ENCODE assay signal across 17 cellular contexts in genomic region chr10:79123547-79123963, GRCh38. TPM values are rescaled to one million over a fixed set of nuclear protein-coding genes. Genes with fewer than 3 reads are reported as not detected.
A peak's percentile ranks its signal among the peaks of the same experiment; 100 is the strongest.
DNase-seq lines count a peak whose midpoint lies in the region; ATAC-seq and TF ChIP-seq lines count a peak whose summit lies in the region.
"Had no signal": no experiment of that assay in that cellular context is flagged by ENCODE, and none has a peak within 500 bp of the region (broad histone marks: within the 10 kb centered on the region; RNA-seq: fewer than 3 reads in every experiment).

No MANE protein-coding gene starts in this region.

- peak overlapping the region; percentile 82 for H3K27ac Mint-ChIP-seq in GM23338
- no peak overlapping the region for H3K27ac Mint-ChIP-seq in T-cell

- BruUV-seq in Panc1 (replicated peaks; lab: Mats Ljungman, UMichigan) = no TSS peak

- no peak overlapping the region for H3K27ac ChIP-seq in GM23338 (ENCODE audit: low read depth)
- H3K27ac ChIP-seq in Panc1 (ENCODE audit: low read length) = peak overlapping the region; percentile 2; the same call in 1 of the 2 replicates
- peak overlapping the region; percentile 45 to 69 (median 56) for H3K27ac ChIP-seq in gastrocnemius medialis
- H3K27ac ChIP-seq: foreskin keratinocyte, KMS-11 had no signal

- H3K27me3 ChIP-seq in GM23338 (ENCODE audit: insufficient read depth) = no peaks in the 10 kb centered on the region
- H3K27me3 ChIP-seq in Panc1 (ENCODE audit: control insufficient read depth, insufficient read depth, low read length) = no peaks in the 10 kb centered on the region
- no peaks in the 10 kb centered on the region for H3K27me3 ChIP-seq in gastrocnemius medialis
- H3K27me3 ChIP-seq: foreskin keratinocyte had no signal

- in situ Hi-C loops in Panc1 (cut with HindIII; ENCODE audit: low pct_unique_long_range_greater_than_20kb, low sequenced_read_pairs) = no loop called here
- in situ Hi-C loops in gastrocnemius medialis (cut with MboI; ENCODE audit: low sequenced_read_pairs in 4 of 4) = no loop called here

- ATAC-seq in GM23338 (no peak), Panc1 (no peak), Right ventricle myocardium superior (ENCODE audit: poor library complexity) (peak; percentile 13), gastrocnemius medialis (peak; percentile 55 to 83), T-cell (replicated peaks in 1 of 4) (no peak)
- ATAC-seq: foreskin keratinocyte had no signal

- TF ChIP-seq CTCF in GM23338 (conservative IDR thresholded peaks at IDR 0.05; ENCODE audit: low read depth in 2 of 2) (no peak), Panc1 (IDR thresholded peaks at IDR 0.05) (no peak), gastrocnemius medialis (IDR thresholded peaks at IDR 0.05 in 4 of 5, conservative IDR thresholded peaks at IDR 0.05 in 1 of 5) (no peak)

- H3F3A ChIP-seq in GM23338 (replicated peaks; ENCODE audit: low read depth) = no peaks in the 10 kb centered on the region

- no peaks in the 10 kb centered on the region for H3K9me3 Mint-ChIP-seq in GM23338
- H3K9me3 Mint-ChIP-seq in T-cell = no peaks in the 10 kb centered on the region

- H2AFZ ChIP-seq in GM23338 = no peak overlapping the region

- H3K27me3 Mint-ChIP-seq in GM23338 (ENCODE audit: insufficient read depth, low read depth, poor library complexity) (peaks cover 13% of the 10 kb centered on the region), T-cell (no peaks in the 10 kb centered on the region)

- no peak for TF ChIP-seq POLR2A in gastrocnemius medialis (IDR thresholded peaks at IDR 0.05)

- peaks cover 19% of the 10 kb centered on the region for H3K4me1 ChIP-seq in GM23338 (ENCODE audit: insufficient read depth)
- H3K4me1 ChIP-seq in Panc1 (ENCODE audit: control insufficient read depth, insufficient read depth, low read length) = peaks cover 45% of the 10 kb centered on the region
- peaks cover 36 to 66% of the 10 kb centered on the region in 2 donors for H3K4me1 ChIP-seq in gastrocnemius medialis
- H3K4me1 ChIP-seq: foreskin keratinocyte, HAP-1 had no signal

- no peak overlapping the region for H3K4me2 ChIP-seq in GM23338
- H3K4me2 ChIP-seq: KMS-11 had no signal

- H3K4me3 ChIP-seq in GM23338 (no peak overlapping the region), Panc1 (ENCODE audit: low read depth in 2 of 2, low read length in 2 of 2) (no peak overlapping the region), gastrocnemius medialis (no peak overlapping the region)
- H3K4me3 ChIP-seq: HAP-1 had no signal

- H3K36me3 ChIP-seq in GM23338 (ENCODE audit: insufficient read depth) = no peaks in the 10 kb centered on the region
- no peaks in the 10 kb centered on the region for H3K36me3 ChIP-seq in Panc1 (ENCODE audit: control insufficient read depth, insufficient read depth, low read length)
- H3K36me3 ChIP-seq in gastrocnemius medialis = peaks cover 0 to 12% of the 10 kb centered on the region in 2 donors

- POLR2A ChIA-PET in Panc1 (lab: Charles Lee) (no interaction called here), T-cell (lab: Charles Lee) (no interaction called here)

- H3K9me2 ChIP-seq in GM23338 (ENCODE audit: insufficient read depth) = no peaks in the 10 kb centered on the region

- H3K4me3 Mint-ChIP-seq in GM23338 (no peak overlapping the region), T-cell (no peak overlapping the region)

- H3K79me2 ChIP-seq in GM23338 (replicated peaks; ENCODE audit: insufficient read depth) = peaks cover 7% of the 10 kb centered on the region; the same call in 1 of the 2 replicates

- intact Hi-C loops in Panc1 (cut with micrococcal nuclease; ENCODE audit: unreplicated experiment) (no loop called here), Right ventricle myocardium superior (cut with DNase I) (no loop called here), gastrocnemius medialis (cut with DNase I; ENCODE audit: low total_unique reads) (no loop called here)

- DNase-seq in GM23338 (ENCODE audit: low spot score) (no peak), Panc1 (ENCODE audit: low read depth, low spot score) (no peak), Right ventricle myocardium superior (no peak), gastrocnemius medialis (peak in 1 of 2 donors; percentile 65), ecto neural progenitor cell (ENCODE audit: low spot score) (no peak), NCI-H2029 treated with DMSO at 0.1 percent for 48 hours (lab: John Stamatoyannopoulos, UW) (no peak), T-cell (no peak)
- no peak for DNase-seq in activated T-cell treated with anti-CD3 and anti-CD28 coated beads, Interleukin-2, amount 50 U/mL, for 48 hours
- DNase-seq: activated CD4-positive, CD25-positive, alpha-beta regulatory T cell treated with anti-CD3 and anti-CD28 coated beads, Interleukin-2, amount 50 U/mL, for 72 hours; activated naive CD4-positive, alpha-beta T cell; C1 segment of cervical spinal cord; caudate nucleus; foreskin keratinocyte; NCI-H526; stimulated activated naive CD4-positive, alpha-beta T cell treated with Interleukin-2 at 50 U/mL for 16 hours had no signal

- peaks cover 28% of the 10 kb centered on the region for H3K4me1 Mint-ChIP-seq in GM23338
- peaks cover 7 to 10% (median 9%) of the 10 kb centered on the region in 3 donors for H3K4me1 Mint-ChIP-seq in T-cell

- H3K9me3 ChIP-seq in Panc1 (ENCODE audit: control insufficient read depth, insufficient read depth, low read depth, low read length) (no peaks in the 10 kb centered on the region), gastrocnemius medialis (no peaks in the 10 kb centered on the region)
- H3K9me3 ChIP-seq: HAP-1 had no signal

- CTCF ChIA-PET in Panc1 (lab: Charles Lee) (no interaction called here), T-cell (lab: Charles Lee) (interaction anchor here in 1 of 2 donors (0.6 kb wide), 1 partner anchor 271 kb away, joined by 5 read pairs; no protein-coding TSS in a partner anchor)

- peaks cover 12% of the 10 kb centered on the region; the same call in 2 of the 3 replicates for H3K36me3 Mint-ChIP-seq in GM23338 (ENCODE audit: low read depth)
- peaks cover 18% of the 10 kb centered on the region for H3K36me3 Mint-ChIP-seq in T-cell

- H4K20me1 ChIP-seq in GM23338 (replicated peaks; ENCODE audit: insufficient read depth) = peaks cover 8% of the 10 kb centered on the region; the same call in 1 of the 2 replicates

TF ChIP-seq in GM23338, 12 proteins besides CTCF, POLR2A, EP300 and RAD21 (continues in another document):
- TF ChIP-seq ZNF462 (CRISPR knock-in tag; IDR thresholded peaks at IDR 0.05) = no peak

RNA-seq across cellular contexts. Expression of gene ZMIZ1, which starts 54.8 kb away (rescaled TPM):
- 25.9 and 30.9 TPM in 2 replicates for total RNA-seq in GM23338 (2014; rRNA removed; shearing (Covaris generic))
- polyA plus RNA-seq in GM23338 (2016; fragmentation: Nextera tagmentation; extraction: Ambion mirVana) = 9.2 and 9.4 TPM in 2 replicates
- total RNA-seq in Panc1 (2021; ENCODE audit: unreplicated experiment) (34.2 TPM), Right ventricle myocardium superior (44.8 TPM), gastrocnemius medialis (10 to 100 TPM; 22.7 to 37.5 (median 31.7) TPM), T-cell (10 to 100 TPM; 16.8 to 27.1 (median 21.2) TPM)
- polyA plus RNA-seq in Panc1 (2012; ENCODE audit: insufficient read length) = 29.1 TPM

Comparison
In these comparisons a context has a peak if more than half of its experiments do, and no peak if none do; other contexts are left out.
1. ATAC-seq: peak in Right ventricle myocardium superior (single experiment) and gastrocnemius medialis (2 of 2); none in GM23338 (single experiment), Panc1 (single experiment) and T-cell (0 of 4).